In genomic region chr12:121626087-121626852, GRCh38 we compare ENCODE assay signal across 8 cellular contexts. TPM values are rescaled to one million over a fixed set of nuclear protein-coding genes. Genes with fewer than 3 reads are reported as not detected.
A peak's percentile ranks its signal among the peaks of the same experiment; 100 is the strongest.
DNase-seq lines count a peak whose midpoint lies in the region; ATAC-seq, FAIRE-seq and TF ChIP-seq lines count a peak whose summit lies in the region.

ORAI1 (plus strand) TSS chr12:121626530.

- no TSS peak for BruUV-seq in IMR-90 (replicated peaks; lab: Mats Ljungman, UMichigan)
- BruUV-seq in OCI-LY7 (replicated peaks; lab: Mats Ljungman, UMichigan): no TSS peak
- no TSS peak for BruUV-seq in endothelial cell of umbilical vein (replicated peaks; lab: Mats Ljungman, UMichigan)

- peak within 1 kb of the TSS; percentile 92; the same call in 1 of the 2 replicates for H3K23ac ChIP-seq in IMR-90 (ENCODE audit: low read depth, low read length)

- FAIRE-seq in D721Med (lab: Jason Lieb, UNC): no peak
- peak; percentile 91 for FAIRE-seq in endothelial cell of umbilical vein (lab: Jason Lieb, UNC)

- no peak for TF ChIP-seq POLR2A in IMR-90 (IDR thresholded peaks at IDR 0.05; ENCODE audit: low read depth, low read length)
- TF ChIP-seq POLR2A in endothelial cell of umbilical vein (IDR thresholded peaks at IDR 0.05; ENCODE audit: low read depth, low read length): peak; percentile 92

- 0% methylated on average over 46 of the region's 92 CpGs; no CpG with 5 or more reads in 1 of the 2 experiments for WGBS in IMR-90 (ENCODE audit: extremely low coverage in 2 of 2, insufficient read length in 1 of 2), 2 experiments

- CTCF ChIA-PET in IMR-90 (lab: Yijun Ruan, JAX): interaction anchor here (0.7 to 1.8 kb wide), 5 partner anchors 11 to 132 kb away, joined by 3 to 12 read pairs (median 6); no protein-coding TSS in a partner anchor
- CTCF ChIA-PET in OCI-LY7 (lab: Charles Lee; ENCODE audit: unreplicated experiment): interaction anchor here (0.6 to 2.0 kb wide), 2 partner anchors 11 to 65 kb away, joined by 3 to 16 read pairs; no protein-coding TSS in a partner anchor
- CTCF ChIA-PET in endothelial cell of umbilical vein (lab: Charles Lee): interaction anchor here (0.6 to 6.4 kb wide), 18 partner anchors 10 to 158 kb away, joined by 3 to 108 read pairs (median 5); partner anchors contain the start of gene MORN3

- ATAC-seq in GM21515 (IDR thresholded peaks at IDR 0.05; ENCODE audit: unreplicated experiment) (peak; percentile 69), IMR-90 (ENCODE audit: low read depth) (peak; percentile 91)

- peak within 1 kb of the TSS; percentile 25; the same call in 1 of the 2 replicates for H2BK120ac ChIP-seq in IMR-90 (ENCODE audit: low read depth, low read length)

- peak; percentile 80 for DNase-seq in D721Med (ENCODE audit: insufficient read length, low spot score)
- DNase-seq in IMR-90: peak; percentile 91
- peak; percentile 97 for DNase-seq in OCI-LY7 (ENCODE audit: low spot score)
- DNase-seq in activated T-cell treated with anti-CD3 and anti-CD28 coated beads for 1 hour (ENCODE audit: low read depth): peak; percentile 96
- DNase-seq in endothelial cell of umbilical vein (ENCODE audit: low read depth, low spot score): peak; percentile 94
- peak; percentile 95 to 99 for DNase-seq in stimulated activated CD8-positive, alpha-beta memory T cell treated with anti-CD3 and anti-CD28 coated beads, Interleukin-2, amount 100 ng/mL, for 48 hours (ENCODE audit: low read depth in 2 of 2)

- H3K4me1 ChIP-seq in IMR-90 (ENCODE audit: control insufficient read depth, insufficient read depth, low read length) (peaks cover 15% of the 10 kb centered on the region), OCI-LY7 (ENCODE audit: insufficient read depth, low read length, poor library complexity, severe bottlenecking) (peaks cover 37% of the 10 kb centered on the region), endothelial cell of umbilical vein (ENCODE audit: control insufficient read depth, extremely low read depth, insufficient read depth, low read length) (peaks cover 43% of the 10 kb centered on the region), mononuclear cell (ENCODE audit: insufficient read depth, low read length) (peaks cover 54% of the 10 kb centered on the region)

- peak within 1 kb of the TSS; percentile 58 for H4K5ac ChIP-seq in IMR-90 (ENCODE audit: low read depth, low read length)

- TF ChIP-seq CTCF in D721Med (IDR thresholded peaks at IDR 0.05; ENCODE audit: insufficient read depth, missing control alignments) (no peak), IMR-90 (conservative IDR thresholded peaks at IDR 0.05; ENCODE audit: low read depth, low read length) (peak; percentile 25), OCI-LY7 (conservative IDR thresholded peaks at IDR 0.05; ENCODE audit: low read length) (peak; percentile 9; the same call in 1 of the 2 replicates), endothelial cell of umbilical vein (IDR thresholded peaks at IDR 0.05; ENCODE audit: extremely low read depth in 1 of 2, insufficient read depth in 1 of 2, low read depth in 1 of 2, low read length in 2 of 2) (no peak)

- H3K36me3 ChIP-seq in IMR-90 (ENCODE audit: control insufficient read depth, insufficient read depth, low read length) (no peaks in the 10 kb centered on the region), OCI-LY7 (ENCODE audit: insufficient read depth, low read length) (peaks cover 9% of the 10 kb centered on the region; the same call in 1 of the 2 replicates), endothelial cell of umbilical vein (ENCODE audit: control insufficient read depth in 2 of 2, extremely low read depth in 1 of 2, insufficient read depth in 2 of 2, low read length in 2 of 2) (no peaks in the 10 kb centered on the region)

- peak within 1 kb of the TSS; percentile 32 for H4K91ac ChIP-seq in IMR-90 (ENCODE audit: insufficient read depth, low read depth, low read length)

- H3K4me3 ChIP-seq in IMR-90 (ENCODE audit: insufficient read depth, low read depth, low read length): peak within 1 kb of the TSS; percentile 73
- peak within 1 kb of the TSS; percentile 69 for H3K4me3 ChIP-seq in OCI-LY7 (ENCODE audit: low read depth, low read length, poor library complexity, severe bottlenecking)
- H3K4me3 ChIP-seq in endothelial cell of umbilical vein (replicated peaks in 1 of 3; ENCODE audit: insufficient read depth in 1 of 3, low read depth in 1 of 3, low read length in 3 of 3): peak within 1 kb of the TSS; percentile 47 to 67 (median 55)
- H3K4me3 ChIP-seq in mononuclear cell (ENCODE audit: low read length): peak within 1 kb of the TSS; percentile 80

- no peaks in the 10 kb centered on the region for H3K27me3 ChIP-seq in IMR-90 (ENCODE audit: control insufficient read depth, insufficient read depth, low read length)
- H3K27me3 ChIP-seq in endothelial cell of umbilical vein (ENCODE audit: control insufficient read depth in 2 of 2, insufficient read depth in 2 of 2, low read length in 2 of 2): no peaks in the 10 kb centered on the region
- no peaks in the 10 kb centered on the region for H3K27me3 ChIP-seq in mononuclear cell (ENCODE audit: insufficient read depth, low read length)

- dilution Hi-C loops in IMR-90 (cut with HindIII; ENCODE audit: low sequenced_read_pairs, unreplicated experiment): no loop called here
- dilution Hi-C loops in endothelial cell of umbilical vein (cut with MboI; ENCODE audit: extremely low pct_ligation_motif_present, low sequenced_read_pairs): no loop called here

- H3K79me2 ChIP-seq in OCI-LY7 (ENCODE audit: insufficient read depth, low read depth, low read length) (peaks cover 22% of the 10 kb centered on the region), endothelial cell of umbilical vein (ENCODE audit: control insufficient read depth, insufficient read depth, low read length) (peaks cover 27% of the 10 kb centered on the region)

- peak within 1 kb of the TSS; percentile 55 for H3K14ac ChIP-seq in IMR-90 (replicated peaks; ENCODE audit: low read depth, low read length)

- H4K20me1 ChIP-seq in IMR-90 (ENCODE audit: insufficient read depth, low read length) (peaks cover 8% of the 10 kb centered on the region), OCI-LY7 (ENCODE audit: insufficient read depth, low read length) (peaks cover 9% of the 10 kb centered on the region; the same call in 1 of the 2 replicates), endothelial cell of umbilical vein (replicated peaks; ENCODE audit: control insufficient read depth, extremely low read depth, insufficient read depth, low read length) (no peaks in the 10 kb centered on the region)

- H3K27ac ChIP-seq in IMR-90 (ENCODE audit: insufficient read depth, low read length) (peak within 1 kb of the TSS; percentile 71), OCI-LY7 (ENCODE audit: low read depth, low read length, poor library complexity, severe bottlenecking) (peak within 1 kb of the TSS; percentile 70), endothelial cell of umbilical vein (ENCODE audit: insufficient read depth, low read depth, low read length) (peak within 1 kb of the TSS; percentile 77)

- peak within 1 kb of the TSS; percentile 85 for H3K4ac ChIP-seq in IMR-90 (ENCODE audit: low read depth, low read length)

- intact Hi-C loops in IMR-90 (cut with micrococcal nuclease) (loop anchor here (1.0 to 5.0 kb wide), 4 partner anchors 35 to 126 kb away; partner anchors contain the start of gene KDM2B), OCI-LY7 (cut with micrococcal nuclease; ENCODE audit: unreplicated experiment) (loop anchor here (2.0 to 5.0 kb wide), 2 partner anchors 39 to 176 kb away; partner anchors contain the start of gene SETD1B), endothelial cell of umbilical vein (cut with micrococcal nuclease) (loop anchor here (2.0 to 5.0 kb wide), 2 partner anchors 125 to 171 kb away; no protein-coding TSS in a partner anchor)

- 0 out of 2 replicates have a peak within 1 kb of the TSS, but pooled peaks have one; percentile 21 for H2AK5ac ChIP-seq in IMR-90 (ENCODE audit: low read depth, low read length)

- H2BK20ac ChIP-seq in IMR-90 (ENCODE audit: low read depth, low read length): peak within 1 kb of the TSS; percentile 38; the same call in 1 of the 2 replicates

- H3K9me3 ChIP-seq in IMR-90 (ENCODE audit: control insufficient read depth, insufficient read depth, low read length): no peaks in the 10 kb centered on the region
- no peaks in the 10 kb centered on the region for H3K9me3 ChIP-seq in OCI-LY7 (ENCODE audit: low read length)
- no peaks in the 10 kb centered on the region for H3K9me3 ChIP-seq in endothelial cell of umbilical vein (replicated peaks; ENCODE audit: control insufficient read depth, insufficient read depth, low read length)
- no peaks in the 10 kb centered on the region for H3K9me3 ChIP-seq in mononuclear cell (ENCODE audit: low read depth, low read length)

- H3K56ac ChIP-seq in IMR-90 (ENCODE audit: extremely low read depth, insufficient read depth, low read length): peak within 1 kb of the TSS; percentile 36; the same call in 1 of the 2 replicates

- peak within 1 kb of the TSS; percentile 9; the same call in 2 of the 3 replicates for H2BK15ac ChIP-seq in IMR-90 (ENCODE audit: low read depth, low read length)

- no peak within 1 kb of the TSS; the same call in 1 of the 2 replicates for H3K18ac ChIP-seq in IMR-90 (ENCODE audit: low read depth, low read length)

- H3K79me1 ChIP-seq in IMR-90 (ENCODE audit: low read depth in 1 of 2, low read length in 2 of 2): peaks cover 26 to 38% of the 10 kb centered on the region in 2 experiments

- H2AK9ac ChIP-seq in IMR-90 (replicated peaks; ENCODE audit: low read depth, low read length, poor library complexity): peak within 1 kb of the TSS; percentile 92

- H4K8ac ChIP-seq in IMR-90 (ENCODE audit: low read depth in 2 of 2, low read length in 2 of 2): peak within 1 kb of the TSS; percentile 66 to 86; a peak in 3 of 4 replicates

- TF ChIP-seq RAD21 in IMR-90 (IDR thresholded peaks at IDR 0.05; ENCODE audit: low read length): no peak

- in situ Hi-C loops in IMR-90 (cut with MboI; ENCODE audit: low sequenced_read_pairs): no loop called here

- peak within 1 kb of the TSS; percentile 76 for H3K9ac ChIP-seq in IMR-90 (ENCODE audit: low read depth, low read length)
- peak within 1 kb of the TSS; percentile 42 for H3K9ac ChIP-seq in endothelial cell of umbilical vein (replicated peaks; ENCODE audit: extremely low read depth, insufficient read depth, low read length)

- POLR2A ChIA-PET in IMR-90 (lab: Charles Lee; ENCODE audit: unreplicated experiment): no interaction called here
- POLR2A ChIA-PET in OCI-LY7 (lab: Charles Lee): interaction anchor here (0.6 to 3.6 kb wide), 5 partner anchors 11 to 90 kb away, joined by 3 to 10 read pairs (median 3); no protein-coding TSS in a partner anchor
- POLR2A ChIA-PET in endothelial cell of umbilical vein (lab: Charles Lee): interaction anchor here (0.6 to 1.4 kb wide), 4 partner anchors 37 to 299 kb away, joined by 3 to 5 read pairs (median 4); no protein-coding TSS in a partner anchor

- H2BK5ac ChIP-seq in IMR-90 (ENCODE audit: low read depth, low read length, poor library complexity, severe bottlenecking): peak within 1 kb of the TSS; percentile 51

- no peaks in the 10 kb centered on the region for H3K9me2 ChIP-seq in OCI-LY7 (ENCODE audit: insufficient read depth, low read length)

- H3K4me2 ChIP-seq in IMR-90 (ENCODE audit: low read depth, low read length) (peak within 1 kb of the TSS; percentile 85), OCI-LY7 (ENCODE audit: low read length) (peak within 1 kb of the TSS; percentile 84), endothelial cell of umbilical vein (ENCODE audit: insufficient read depth, low read length) (peak within 1 kb of the TSS; percentile 90)

- H2AFZ ChIP-seq in IMR-90 (replicated peaks; ENCODE audit: low read length, poor library complexity) (peak within 1 kb of the TSS; percentile 100), OCI-LY7 (ENCODE audit: low read length) (peak within 1 kb of the TSS; percentile 64), endothelial cell of umbilical vein (ENCODE audit: low read depth, low read length) (peak within 1 kb of the TSS; percentile 98)

- peaks cover 15% of the 10 kb centered on the region for H3K9me1 ChIP-seq in IMR-90 (ENCODE audit: insufficient read depth, low read length)
- no peaks in the 10 kb centered on the region for H3K9me1 ChIP-seq in endothelial cell of umbilical vein (replicated peaks; ENCODE audit: control insufficient read depth, extremely low read depth, insufficient read depth, low read length)

RNA-seq across cellular contexts. Expression of gene ORAI1, which starts in this region (rescaled TPM):
- total RNA-seq in IMR-90 (2012; rRNA removed) (3.9 and 4.4 TPM in 2 replicates), OCI-LY7 (2022) (19.1 and 20.1 TPM in 2 replicates), endothelial cell of umbilical vein (29.0 and 30.5 TPM in 2 replicates), mononuclear cell (31.3 TPM)
- polyA plus RNA-seq in IMR-90 (2012; rRNA removed) (22.7 and 31.1 TPM in 2 replicates), endothelial cell of umbilical vein (65.4 and 104 TPM in 2 replicates)
- 15.1 and 44.2 TPM in 2 replicates for polyA plus RNA-seq in IMR-90 (2012; cell fraction: cytosol; rRNA removed)
- polyA plus RNA-seq in IMR-90 (2012; cell fraction: nucleus; rRNA removed; ENCODE audit: low replicate concordance): 5.3 and 12.5 TPM in 2 replicates
- 3.3 and 9.5 TPM in 2 replicates for total RNA-seq in OCI-LY7 (2014; rRNA removed; shearing (Covaris generic))
- 35.9 and 44.2 TPM in 2 replicates for polyA plus RNA-seq in endothelial cell of umbilical vein (2011; cell fraction: cytosol; rRNA removed)
- polyA plus RNA-seq in endothelial cell of umbilical vein (2011; cell fraction: nucleus; rRNA removed): 10.6 and 10.9 TPM in 2 replicates
- 25.6 and 35.9 TPM in 2 replicates for polyA plus RNA-seq in endothelial cell of umbilical vein (2012)
- 25.9 and 38.2 TPM in 2 replicates for polyA minus RNA-seq in endothelial cell of umbilical vein
- polyA minus RNA-seq in endothelial cell of umbilical vein (2011; cell fraction: cytosol; rRNA and poly(A)+ RNA removed): 54.7 TPM
- 7.0 and 12.5 TPM in 2 replicates for polyA minus RNA-seq in endothelial cell of umbilical vein (2011; cell fraction: nucleus; rRNA and poly(A)+ RNA removed)

Comparison
In these comparisons a context has a peak if more than half of its experiments do, and no peak if none do; other contexts are left out.
1. Peak in every context shown above with its lines: DNase-seq, ATAC-seq, H3K4me3 ChIP-seq and H3K27ac ChIP-seq.
2. CTCF ChIP-seq: peak in IMR-90 (single experiment) and OCI-LY7 (single experiment); none in D721Med (single experiment) and endothelial cell of umbilical vein (0 of 2).